9 cellular contexts compared by ENCODE assay signal in genomic region chr1:115041654-115042053, GRCh38. TPM values are rescaled to one million over a fixed set of nuclear protein-coding genes. Genes with fewer than 3 reads are reported as not detected.
A peak's percentile ranks its signal among the peaks of the same experiment; 100 is the strongest.
DNase-seq lines count a peak whose midpoint lies in the region; ATAC-seq and TF ChIP-seq lines count a peak whose summit lies in the region.
"Had no signal": no experiment of that assay in that cellular context is flagged by ENCODE, and none has a peak within 500 bp of the region (broad histone marks: within the 10 kb centered on the region; RNA-seq: fewer than 3 reads in every experiment).

No MANE protein-coding gene starts in this region.

- ATAC-seq in GM19351 (IDR thresholded peaks at IDR 0.05; ENCODE audit: unreplicated experiment) (no peak), HG02642 (IDR thresholded peaks at IDR 0.05; ENCODE audit: poor library complexity, unreplicated experiment) (no peak)

- H3K4me1 Mint-ChIP-seq in chondrocyte (ENCODE audit: low read depth) (peaks cover 5% of the 10 kb centered on the region), nephron (no peaks in the 10 kb centered on the region)

- in situ Hi-C loops in G401 (cut with HindIII; ENCODE audit: low sequenced_read_pairs) = no loop called here

- H3K27me3 Mint-ChIP-seq in chondrocyte (ENCODE audit: low read depth) = no peaks in the 10 kb centered on the region
- no peaks in the 10 kb centered on the region for H3K27me3 Mint-ChIP-seq in nephron (ENCODE audit: low read depth)

- no peak overlapping the region for H3K27ac Mint-ChIP-seq in chondrocyte (ENCODE audit: unreplicated experiment)
- H3K27ac Mint-ChIP-seq in nephron = no peak overlapping the region

- peak; percentile 50 for TF ChIP-seq CTCF in chondrocyte (IDR thresholded peaks at IDR 0.05)
- peak; percentile 17 to 35 (median 20) for TF ChIP-seq CTCF in nephron (IDR thresholded peaks at IDR 0.05; ENCODE audit: unreplicated experiment in 3 of 3)

- H3K4me3 Mint-ChIP-seq in chondrocyte (ENCODE audit: unreplicated experiment) (no peak overlapping the region), nephron (no peak overlapping the region)

- H3K36me3 Mint-ChIP-seq in chondrocyte (ENCODE audit: low read depth) (peaks cover 53% of the 10 kb centered on the region), nephron (ENCODE audit: low read depth) (peaks cover 26% of the 10 kb centered on the region)

- DNase-seq in G401 (ENCODE audit: low spot score) = peak; percentile 1
- peak; percentile 12 for DNase-seq in NCI-H226
- DNase-seq in chondrocyte (ENCODE audit: low spot score) = no peak
- DNase-seq in activated T-cell treated with anti-CD3 and anti-CD28 coated beads, Interleukin-2, amount 50 U/mL, for 1 hour = no peak
- DNase-seq: activated CD4-positive, alpha-beta T cell treated with anti-CD3 and anti-CD28 coated beads, Interleukin-2, amount 50 U/mL, for 48 hours; sigmoid colon had no signal

- H3K9me3 Mint-ChIP-seq in chondrocyte (ENCODE audit: low read depth) = peaks cover 5% of the 10 kb centered on the region
- H3K9me3 Mint-ChIP-seq in nephron = peaks cover 3% of the 10 kb centered on the region

RNA-seq across cellular contexts. Expression of gene TSHB, which starts 12.0 kb away (rescaled TPM):
- total RNA-seq in G401 (2014; rRNA removed; shearing (Covaris generic)) = not detected in 2 replicates
- total RNA-seq in chondrocyte = not detected in 3 replicates
- total RNA-seq: sigmoid colon had no signal

RNA-seq across cellular contexts. Expression of gene TSPAN2, which starts 47.6 kb away (rescaled TPM):
- not detected in 2 replicates for total RNA-seq in G401 (2014; rRNA removed; shearing (Covaris generic))
- total RNA-seq in chondrocyte = 218 to 498 TPM (median 227 TPM) in 3 replicates

Comparison
In these comparisons a context has a peak if more than half of its experiments do, and no peak if none do; other contexts are left out.
1. DNase-seq: peak in G401 (single experiment) and NCI-H226 (single experiment); none in chondrocyte (single experiment) and activated T-cell treated with anti-CD3 and anti-CD28 coated beads, Interleukin-2, amount 50 U/mL, for 1 hour (single experiment).
2. RNA of gene TSPAN2, which starts 47.6 kb away (total RNA-seq): 218 to 498 TPM in chondrocyte; not detected in G401; every median in the first group is over 100 times any median in the second.